17 cellular contexts compared by ENCODE assay signal in the genomic region with DNA sequence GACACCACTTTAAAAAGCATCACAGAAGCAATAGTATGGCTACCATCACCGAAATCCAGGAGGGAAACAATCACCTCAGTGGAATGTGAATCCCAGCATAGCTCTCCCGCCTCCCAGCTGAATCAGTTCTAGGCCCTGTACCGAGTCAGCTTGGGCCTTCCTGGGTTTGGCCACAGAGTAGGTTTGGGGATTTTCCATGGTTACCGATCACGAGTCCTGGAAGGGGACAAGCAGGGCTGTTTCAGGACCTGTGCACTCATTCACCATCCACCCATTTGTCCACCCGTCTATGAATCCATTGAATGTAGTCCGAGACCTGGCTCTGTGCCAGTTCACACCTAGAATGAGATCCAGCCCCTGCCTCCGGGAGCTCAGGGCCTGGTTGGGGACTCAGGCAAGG.
A peak's percentile ranks its signal among the peaks of the same experiment; 100 is the strongest.
DNase-seq lines count a peak whose midpoint lies in the region; ATAC-seq and TF ChIP-seq lines count a peak whose summit lies in the region.
"Had no signal": no experiment of that assay in that cellular context is flagged by ENCODE, and none has a peak within 500 bp of the region (broad histone marks: within the 10 kb centered on the region; RNA-seq: fewer than 3 reads in every experiment).

No MANE protein-coding gene starts in this region.

- POLR2A ChIA-PET in AG04449 (lab: Yijun Ruan, JAX) = interaction anchor here (0.7 kb wide), 1 partner anchor 47 kb away, joined by 3 read pairs; no protein-coding TSS in a partner anchor

- H3K36me3 ChIP-seq in ascending aorta = peaks cover 75 to 78% of the 10 kb centered on the region in 2 donors
- H3K36me3 ChIP-seq in heart left ventricle = peaks cover 0 to 90% (median 81%) of the 10 kb centered on the region in 9 donors

- no peak for TF ChIP-seq POLR2A in heart left ventricle (IDR thresholded peaks at IDR 0.05)

- H3K4me1 ChIP-seq in ascending aorta (peaks cover 23 to 57% of the 10 kb centered on the region in 2 donors), heart left ventricle (peaks cover 0 to 77% (median 13%) of the 10 kb centered on the region in 12 donors)

- no peak for TF ChIP-seq CTCF in AG04449 (IDR thresholded peaks at IDR 0.05; ENCODE audit: insufficient read depth, low read length, missing control alignments)
- TF ChIP-seq CTCF in ascending aorta (IDR thresholded peaks at IDR 0.05) = no peak
- TF ChIP-seq CTCF in heart left ventricle (IDR thresholded peaks at IDR 0.05) = no peak

- H3K27me3 ChIP-seq in ascending aorta (no peaks in the 10 kb centered on the region), heart left ventricle (no peaks in the 10 kb centered on the region)
- H3K27me3 ChIP-seq: SJSA1 had no signal

- CTCF ChIA-PET in AG04449 (lab: Yijun Ruan, JAX) = interaction anchor here (1.0 to 3.1 kb wide), 9 partner anchors 10 to 140 kb away, joined by 3 to 21 read pairs (median 4); no protein-coding TSS in a partner anchor

- H3K4me3 ChIP-seq in AG04449 (ENCODE audit: low read depth, low read length) (no peak overlapping the region), ascending aorta (no peak overlapping the region), heart left ventricle (no peak overlapping the region)
- H3K4me3 ChIP-seq: SJSA1 had no signal

- H3K27ac ChIP-seq in ascending aorta (peak overlapping the region; percentile 91 to 97), heart left ventricle (peak overlapping the region in 2 of 12 donors; percentile 1 to 86)
- H3K27ac ChIP-seq: C4-2B, HL-60, SJSA1 had no signal

- DNase-seq in AG04449 (ENCODE audit: low read depth, low spot score) (peak; percentile 40), HCEC 1CT (peak; percentile 67), ascending aorta (ENCODE audit: low spot score in 2 of 2) (peak; percentile 49 to 91), glomerular visceral epithelial cell (ENCODE audit: extremely low spot score) (peak; percentile 77), NCI-H446 (lab: John Stamatoyannopoulos, UW) (no peak), heart left ventricle (no peak), NCI-H1105 (lab: John Stamatoyannopoulos, UW) (no peak)
- DNase-seq: activated B cell treated with CpG ODN at 0.5 μM for 24 hours; activated T-cell treated with anti-CD3 and anti-CD28 coated beads, Interleukin-2, amount 50 U/mL, for 1 hour; GF-D8; naive thymus-derived CD8-positive, alpha-beta T cell; NCI-H1092 treated with DMSO at 0.1 percent for 48 hours; NCI-H526 treated with DMSO at 0.1 percent for 48 hours had no signal

- intact Hi-C loops in ascending aorta (cut with DNase I) = loop anchor here (2.0 to 10.0 kb wide), 4 partner anchors 15 to 579 kb away; a partner anchor contains a TSS
- intact Hi-C loops in heart left ventricle (cut with DNase I) = no loop called here

- 69 to 72% (median 71%) methylated on average over 5 to 8 of the region's 8 CpGs for WGBS in heart left ventricle, 4 donors

- ATAC-seq in HG03159 (IDR thresholded peaks at IDR 0.05; ENCODE audit: unreplicated experiment) (no peak), heart left ventricle (no peak)
- ATAC-seq: naive thymus-derived CD8-positive, alpha-beta T cell had no signal

- no peaks in the 10 kb centered on the region for H3K9me3 ChIP-seq in ascending aorta
- no peaks in the 10 kb centered on the region for H3K9me3 ChIP-seq in heart left ventricle
- H3K9me3 ChIP-seq: SJSA1 had no signal

Comparison
In these comparisons a context has a peak if more than half of its experiments do, and no peak if none do; other contexts are left out.
1. DNase-seq: peak in AG04449 (single experiment), HCEC 1CT (single experiment), ascending aorta (2 of 2) and glomerular visceral epithelial cell (single experiment); none in NCI-H446 (0 of 2), heart left ventricle (0 of 5) and NCI-H1105 (single experiment).